In the genomic region with DNA sequence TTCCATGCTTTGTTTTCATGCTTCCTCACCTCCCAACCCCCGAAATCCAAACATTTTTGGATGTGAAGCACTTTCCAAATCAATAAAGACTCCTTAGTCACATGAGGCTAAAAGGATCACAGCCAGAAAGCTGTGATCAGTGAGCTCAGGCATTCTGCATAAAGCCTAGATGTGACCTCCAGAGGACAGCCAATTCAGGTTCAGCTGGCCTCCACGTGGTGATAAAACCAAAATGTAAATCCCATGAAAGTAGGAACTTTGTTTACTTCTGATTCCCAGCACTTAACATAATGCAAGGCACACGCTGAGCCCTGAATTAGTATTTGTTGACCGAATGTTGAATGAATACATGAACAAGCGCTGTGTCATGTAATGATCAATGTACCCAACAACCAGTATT, we compare ENCODE assay signal across 1 cellular context.
TF ChIP-seq lines count a peak whose summit lies in the region.

No MANE protein-coding gene starts in this region.

TF ChIP-seq in H1, 55 proteins besides CTCF, POLR2A, EP300 and RAD21:
- TF ChIP-seq, protein P1, sequence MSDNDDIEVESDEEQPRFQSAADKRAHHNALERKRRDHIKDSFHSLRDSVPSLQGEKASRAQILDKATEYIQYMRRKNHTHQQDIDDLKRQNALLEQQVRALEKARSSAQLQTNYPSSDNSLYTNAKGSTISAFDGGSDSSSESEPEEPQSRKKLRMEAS (IDR thresholded peaks at IDR 0.05), result peak; percentile 26; the same call in 1 of the 2 replicates
- TF ChIP-seq RXRA (IDR thresholded peaks at IDR 0.05; ENCODE audit: insufficient read depth, low read depth, low read length), result no peak
- no peak for TF ChIP-seq TCF12 (IDR thresholded peaks at IDR 0.05; ENCODE audit: low read depth, low read length)
